14 cellular contexts compared by ENCODE assay signal in genomic region chr1:194338241-194338948, GRCh38.
DNase-seq lines count a peak whose midpoint lies in the region; TF ChIP-seq lines count a peak whose summit lies in the region.
"Had no signal": no experiment of that assay in that cellular context is flagged by ENCODE, and none has a peak within 500 bp of the region (broad histone marks: within the 10 kb centered on the region; RNA-seq: fewer than 3 reads in every experiment).

No MANE protein-coding gene starts in this region.

- H3K27me3 Mint-ChIP-seq in activated CD4-positive, alpha-beta T cell treated with anti-CD3 and anti-CD28 coated beads, Interleukin-2, amount 10 ng/mL, durations not matched to agents 24 days and 14 days, result no peaks in the 10 kb centered on the region
- H3K27me3 Mint-ChIP-seq in glutamatergic neuron (ENCODE audit: unreplicated experiment), result peaks cover 11% of the 10 kb centered on the region

- no peaks in the 10 kb centered on the region for H3K36me3 ChIP-seq in tibial nerve
- H3K36me3 ChIP-seq: adrenal gland, MG63, upper lobe of left lung had no signal

- TF ChIP-seq EP300 in tibial nerve (IDR thresholded peaks at IDR 0.05), result no peak

- no peak overlapping the region for H3K27ac Mint-ChIP-seq in activated CD4-positive, alpha-beta T cell treated with anti-CD3 and anti-CD28 coated beads, Interleukin-2, amount 10 ng/mL, durations not matched to agents 24 days and 14 days
- peak overlapping the region; percentile 93 for H3K27ac Mint-ChIP-seq in glutamatergic neuron (ENCODE audit: unreplicated experiment)

- TF ChIP-seq CTCF in glutamatergic neuron (IDR thresholded peaks at IDR 0.05; ENCODE audit: partially characterized antibody, unreplicated experiment) (no peak), tibial nerve (IDR thresholded peaks at IDR 0.05) (no peak)

- no peak for TF ChIP-seq POLR2A in tibial nerve (IDR thresholded peaks at IDR 0.05)

- no peaks in the 10 kb centered on the region for H3K36me3 Mint-ChIP-seq in activated CD4-positive, alpha-beta T cell treated with anti-CD3 and anti-CD28 coated beads, Interleukin-2, amount 10 ng/mL, durations not matched to agents 24 days and 14 days (ENCODE audit: low read depth)
- H3K36me3 Mint-ChIP-seq in glutamatergic neuron (ENCODE audit: unreplicated experiment), result no peaks in the 10 kb centered on the region

- no peak overlapping the region for H3K4me3 Mint-ChIP-seq in activated CD4-positive, alpha-beta T cell treated with anti-CD3 and anti-CD28 coated beads, Interleukin-2, amount 10 ng/mL, durations not matched to agents 24 days and 14 days
- peak overlapping the region; percentile 31 for H3K4me3 Mint-ChIP-seq in glutamatergic neuron (ENCODE audit: unreplicated experiment)

- WGBS in tibial nerve, 2 donors, result 25 to 28% methylated on average over 1 of the region's 1 CpG

- no peaks in the 10 kb centered on the region for H3K27me3 ChIP-seq in tibial nerve
- H3K27me3 ChIP-seq: adrenal gland, MG63, upper lobe of left lung had no signal

- H3K9me3 ChIP-seq in tibial nerve, result no peaks in the 10 kb centered on the region
- H3K9me3 ChIP-seq: adrenal gland, MG63, upper lobe of left lung had no signal

- POLR2A ChIA-PET in HEK293T (lab: Yijun Ruan, JAX), result no interaction called here

- peak; percentile 19 for DNase-seq in activated CD4-positive, alpha-beta T cell treated with anti-CD3 and anti-CD28 coated beads for 48 hours
- DNase-seq in activated CD4-positive, alpha-beta T cell treated with anti-CD3 and anti-CD28 coated beads, Interleukin-2, amount 10 ng/mL, durations not matched to agents 24 days and 14 days, result no peak
- DNase-seq in HEK293T (ENCODE audit: extremely low spot score) (no peak), NCI-H69 (lab: John Stamatoyannopoulos, UW) (peak; percentile 67), glutamatergic neuron (no peak), RPMI8226 (no peak), midbrain (lab: John Stamatoyannopoulos, UW) (no peak), tibial nerve (ENCODE audit: low spot score in 2 of 2) (no peak)
- DNase-seq: adrenal gland, dermis blood vessel endothelial cell, MG63, NCI-H226, upper lobe of left lung had no signal

- H3K9me3 Mint-ChIP-seq in activated CD4-positive, alpha-beta T cell treated with anti-CD3 and anti-CD28 coated beads, Interleukin-2, amount 10 ng/mL, durations not matched to agents 24 days and 14 days, result no peaks in the 10 kb centered on the region
- peaks cover 8% of the 10 kb centered on the region for H3K9me3 Mint-ChIP-seq in glutamatergic neuron (ENCODE audit: unreplicated experiment)

- intact Hi-C loops in activated CD4-positive, alpha-beta T cell treated with anti-CD3 and anti-CD28 coated beads, Interleukin-2, amount 10 ng/mL, durations not matched to agents 24 days and 14 days (cut with micrococcal nuclease), result no loop called here

- CTCF ChIA-PET in HEK293T (lab: Yijun Ruan, JAX), result interaction anchor here (0.6 kb wide), 1 partner anchor 995 kb away, joined by 3 read pairs; no protein-coding TSS in a partner anchor

- H3K27ac ChIP-seq in tibial nerve, result no peak overlapping the region
- H3K27ac ChIP-seq: adrenal gland, RWPE1, upper lobe of left lung had no signal

- peaks cover 7% of the 10 kb centered on the region for H3K4me1 Mint-ChIP-seq in activated CD4-positive, alpha-beta T cell treated with anti-CD3 and anti-CD28 coated beads, Interleukin-2, amount 10 ng/mL, durations not matched to agents 24 days and 14 days
- peaks cover 34% of the 10 kb centered on the region for H3K4me1 Mint-ChIP-seq in glutamatergic neuron (ENCODE audit: low read depth, unreplicated experiment)

- H3K4me1 ChIP-seq in tibial nerve, result no peaks in the 10 kb centered on the region
- H3K4me1 ChIP-seq: adrenal gland, upper lobe of left lung had no signal

- no peak overlapping the region for H3K4me3 ChIP-seq in tibial nerve
- H3K4me3 ChIP-seq: adrenal gland, MG63, upper lobe of left lung had no signal

TF ChIP-seq in HEK293T, 16 proteins besides CTCF, POLR2A, EP300 and RAD21:
- TF ChIP-seq NFRKB (IDR thresholded peaks at IDR 0.05) (no peak), PKNOX1 (IDR thresholded peaks at IDR 0.05) (peak; percentile 20; the same call in 1 of the 2 replicates)

Comparison
In these comparisons a context has a peak if more than half of its experiments do, and no peak if none do; other contexts are left out.
1. DNase-seq: peak in activated CD4-positive, alpha-beta T cell treated with anti-CD3 and anti-CD28 coated beads for 48 hours (single experiment) and NCI-H69 (single experiment); none in activated CD4-positive, alpha-beta T cell treated with anti-CD3 and anti-CD28 coated beads, Interleukin-2, amount 10 ng/mL, durations not matched to agents 24 days and 14 days (single experiment), HEK293T (single experiment), glutamatergic neuron (single experiment), RPMI8226 (single experiment), midbrain (single experiment) and tibial nerve (0 of 2).